In genomic region chr17:78117027-78117981, GRCh38 we compare ENCODE assay signal across 8 cellular contexts. TPM values are rescaled to one million over a fixed set of nuclear protein-coding genes. Genes with fewer than 3 reads are reported as not detected.
A peak's percentile ranks its signal among the peaks of the same experiment; 100 is the strongest.
DNase-seq lines count a peak whose midpoint lies in the region; ATAC-seq and TF ChIP-seq lines count a peak whose summit lies in the region.

No MANE protein-coding gene starts in this region.

- H3K4me3 ChIP-seq in Caco-2 (ENCODE audit: low read depth, low read length) (no peak overlapping the region), colonic mucosa (no peak overlapping the region)

- H3K36me3 ChIP-seq in Caco-2 (ENCODE audit: control insufficient read depth, insufficient read depth, low read length) (peaks cover 1% of the 10 kb centered on the region), colonic mucosa (peaks cover 5% of the 10 kb centered on the region)

- ATAC-seq in HG03378 (IDR thresholded peaks at IDR 0.05; ENCODE audit: unreplicated experiment), result no peak
- ATAC-seq in HG02610 (IDR thresholded peaks at IDR 0.05; ENCODE audit: unreplicated experiment), result no peak
- ATAC-seq in HG02840 (IDR thresholded peaks at IDR 0.05; ENCODE audit: low FRiP score, unreplicated experiment), result no peak

- H3K9ac ChIP-seq in colonic mucosa (ENCODE audit: low read depth in 2 of 2, low read length in 2 of 2), result no peak overlapping the region

- peak overlapping the region; percentile 94 for H3K27ac ChIP-seq in layer of hippocampus (ENCODE audit: low read depth, low read length)
- H3K27ac ChIP-seq in colonic mucosa, result no peak overlapping the region

- no peak overlapping the region for H3K4me3 Mint-ChIP-seq in Caco-2 (ENCODE audit: unreplicated experiment)
- H3K4me3 Mint-ChIP-seq in activated naive CD8-positive, alpha-beta T cell, result no peak overlapping the region

- no peaks in the 10 kb centered on the region for H3K9me3 Mint-ChIP-seq in Caco-2 (ENCODE audit: unreplicated experiment)
- H3K9me3 Mint-ChIP-seq in activated naive CD8-positive, alpha-beta T cell (ENCODE audit: low read depth), result no peaks in the 10 kb centered on the region

- TF ChIP-seq CTCF in Caco-2 (IDR thresholded peaks at IDR 0.05; ENCODE audit: insufficient read depth in 1 of 2, low read depth in 1 of 2, low read length in 1 of 2, severe bottlenecking in 1 of 2, unreplicated experiment in 1 of 2), result peak; percentile 50 to 60
- peak; percentile 41 for TF ChIP-seq CTCF in LNCAP (IDR thresholded peaks at IDR 0.05)
- no peak for TF ChIP-seq CTCF in colonic mucosa (IDR thresholded peaks at IDR 0.05)

- DNase-seq in Caco-2, result peak in 1 of 2 experiments; percentile 57
- DNase-seq in colonic mucosa, result no peak

- H3K4me1 ChIP-seq in Caco-2, result peaks cover 4% of the 10 kb centered on the region; the same call in 1 of the 2 replicates
- H3K4me1 ChIP-seq in colonic mucosa, result no peaks in the 10 kb centered on the region

- POLR2A ChIA-PET in Caco-2 (lab: Charles Lee), result no interaction called here

- intact Hi-C loops in Caco-2 (cut with micrococcal nuclease; ENCODE audit: unreplicated experiment) (no loop called here), colonic mucosa (cut with DNase I) (no loop called here)

- CTCF ChIA-PET in Caco-2 (lab: Charles Lee), result no interaction called here

- H3K27me3 ChIP-seq in Caco-2 (replicated peaks; ENCODE audit: control insufficient read depth, insufficient read depth, low read length) (no peaks in the 10 kb centered on the region), layer of hippocampus (ENCODE audit: control insufficient read depth, insufficient read depth, low read length) (no peaks in the 10 kb centered on the region), colonic mucosa (no peaks in the 10 kb centered on the region)

- no peak overlapping the region for H3K27ac Mint-ChIP-seq in Caco-2 (ENCODE audit: unreplicated experiment)
- H3K27ac Mint-ChIP-seq in activated naive CD8-positive, alpha-beta T cell, result peak overlapping the region; percentile 41

- H3K4me1 Mint-ChIP-seq in Caco-2 (ENCODE audit: low read depth, unreplicated experiment), result peaks cover 5% of the 10 kb centered on the region
- peaks cover 52% of the 10 kb centered on the region for H3K4me1 Mint-ChIP-seq in activated naive CD8-positive, alpha-beta T cell (ENCODE audit: low read depth)

- peaks cover 19% of the 10 kb centered on the region for H3K36me3 Mint-ChIP-seq in Caco-2 (ENCODE audit: insufficient read depth, unreplicated experiment)
- peaks cover 2% of the 10 kb centered on the region for H3K36me3 Mint-ChIP-seq in activated naive CD8-positive, alpha-beta T cell

- H3K27me3 Mint-ChIP-seq in Caco-2 (ENCODE audit: insufficient read depth, unreplicated experiment), result no peaks in the 10 kb centered on the region
- no peaks in the 10 kb centered on the region for H3K27me3 Mint-ChIP-seq in activated naive CD8-positive, alpha-beta T cell

- no peaks in the 10 kb centered on the region for H3K9me3 ChIP-seq in Caco-2
- H3K9me3 ChIP-seq in colonic mucosa, result no peaks in the 10 kb centered on the region

- no TSS peak for BruUV-seq in Caco-2 (replicated peaks; lab: Mats Ljungman, UMichigan)

RNA-seq across cellular contexts. Expression of gene TMC6, which starts 11.3 kb away (rescaled TPM):
- 77.7 and 84.7 TPM in 2 replicates for total RNA-seq in Caco-2 (2022)
- total RNA-seq in colonic mucosa, result 100 to 1,000 TPM; 108 to 159 TPM

RNA-seq across cellular contexts. Expression of gene TMC8, which starts 13.3 kb away (rescaled TPM):
- not detected in 2 replicates for total RNA-seq in Caco-2 (2022)
- total RNA-seq in colonic mucosa, result 1 to 10 TPM; 5.3 to 5.4 TPM

RNA-seq across cellular contexts. Expression of gene C17orf99, which starts 28.9 kb away (rescaled TPM):
- not detected in 2 replicates for total RNA-seq in Caco-2 (2022)
- total RNA-seq in colonic mucosa, result under 1 TPM in 1 of 2 donors, not detected in 1; 0.20 TPM

RNA-seq across cellular contexts. Expression of gene SYNGR2, which starts 51.1 kb away (rescaled TPM):
- total RNA-seq in Caco-2 (2022) (169 and 193 TPM in 2 replicates), colonic mucosa (100 to 1,000 TPM; 256 to 395 TPM)
